ENCODE assay signal across 11 cellular contexts in genomic region chr7:150363872-150364271, GRCh38. TPM values are rescaled to one million over a fixed set of nuclear protein-coding genes. Genes with fewer than 3 reads are reported as not detected.
A peak's percentile ranks its signal among the peaks of the same experiment; 100 is the strongest.
DNase-seq lines count a peak whose midpoint lies in the region; ATAC-seq and TF ChIP-seq lines count a peak whose summit lies in the region.
"Had no signal": no experiment of that assay in that cellular context is flagged by ENCODE, and none has a peak within 500 bp of the region (broad histone marks: within the 10 kb centered on the region; RNA-seq: fewer than 3 reads in every experiment).

No MANE protein-coding gene starts in this region.

- H3K27me3 ChIP-seq in DND-41 (ENCODE audit: insufficient read depth, low read length, poor library complexity) (no peaks in the 10 kb centered on the region), OCI-LY1 (ENCODE audit: insufficient read depth, low read length) (no peaks in the 10 kb centered on the region)
- H3K27me3 ChIP-seq in naive thymus-derived CD4-positive, alpha-beta T cell (ENCODE audit: control insufficient read depth in 2 of 2, insufficient read depth in 2 of 2, low read length in 2 of 2), result no peaks in the 10 kb centered on the region
- H3K27me3 ChIP-seq: vagina had no signal

- H3K79me2 ChIP-seq in DND-41 (ENCODE audit: insufficient read depth, low read length), result peaks cover 94% of the 10 kb centered on the region
- H3K79me2 ChIP-seq in OCI-LY1 (ENCODE audit: insufficient read depth, low read length), result no peaks in the 10 kb centered on the region

- CTCF ChIA-PET in naive thymus-derived CD4-positive, alpha-beta T cell (lab: Charles Lee), result no interaction called here

- H3K4me3 Mint-ChIP-seq in naive thymus-derived CD4-positive, alpha-beta T cell, result peak overlapping the region in 4 of 10 donors; percentile 1 to 61 (median 33)

- H3K9ac ChIP-seq in DND-41 (ENCODE audit: low read depth, low read length), result peak overlapping the region; percentile 95
- H3K9ac ChIP-seq in OCI-LY1 (ENCODE audit: low read length), result no peak overlapping the region

- DNase-seq in DND-41 (peak; percentile 58), NCI-H146 treated with DMSO at 0.1 percent for 48 hours (lab: John Stamatoyannopoulos, UW; ENCODE audit: unreplicated experiment) (no peak), NCI-H2029 (lab: John Stamatoyannopoulos, UW) (no peak), occipital lobe (lab: John Stamatoyannopoulos, UW) (no peak), LoVo (ENCODE audit: low spot score) (no peak)
- DNase-seq in naive thymus-derived CD4-positive, alpha-beta T cell, result no peak
- DNase-seq: NCI-H82 had no signal

- H3K4me1 Mint-ChIP-seq in naive thymus-derived CD4-positive, alpha-beta T cell, result peaks cover 15 to 67% (median 56%) of the 10 kb centered on the region in 7 donors

- ATAC-seq in DND-41 (ENCODE audit: insufficient read depth, low read depth), result peak; percentile 37
- ATAC-seq in HG02588 (IDR thresholded peaks at IDR 0.05; ENCODE audit: unreplicated experiment), result peak; percentile 33
- peak; percentile 37 for ATAC-seq in naive thymus-derived CD4-positive, alpha-beta T cell
- ATAC-seq: left colon had no signal

- H3K27ac Mint-ChIP-seq in naive thymus-derived CD4-positive, alpha-beta T cell, result peak overlapping the region in 7 of 9 donors; percentile 1 to 85 (median 50)

- H4K20me1 ChIP-seq in DND-41 (ENCODE audit: insufficient read depth, low read length), result no peaks in the 10 kb centered on the region
- no peaks in the 10 kb centered on the region for H4K20me1 ChIP-seq in OCI-LY1 (ENCODE audit: insufficient read depth, low read length)

- H3K9me2 ChIP-seq in OCI-LY1 (ENCODE audit: low read depth, low read length), result no peaks in the 10 kb centered on the region

- TF ChIP-seq CTCF in DND-41 (IDR thresholded peaks at IDR 0.05; ENCODE audit: borderline replicate concordance, extremely low read depth, low read length, poor library complexity, severe bottlenecking) (no peak), OCI-LY1 (IDR thresholded peaks at IDR 0.05; ENCODE audit: low read length) (no peak)

- H3K9me3 Mint-ChIP-seq in naive thymus-derived CD4-positive, alpha-beta T cell, result peaks cover 0 to 2% (median 0%) of the 10 kb centered on the region in 11 donors

- H3K4me1 ChIP-seq in DND-41 (ENCODE audit: insufficient read depth, low read length), result peaks cover 94% of the 10 kb centered on the region
- peaks cover 60% of the 10 kb centered on the region for H3K4me1 ChIP-seq in OCI-LY1 (ENCODE audit: insufficient read depth, low read length, severe bottlenecking)
- H3K4me1 ChIP-seq in naive thymus-derived CD4-positive, alpha-beta T cell (ENCODE audit: control insufficient read depth in 2 of 2, insufficient read depth in 2 of 2, low read length in 2 of 2), result peaks cover 0 to 28% of the 10 kb centered on the region in 2 donors

- H3K9me3 ChIP-seq in DND-41 (ENCODE audit: insufficient read depth, low read length, severe bottlenecking) (no peaks in the 10 kb centered on the region), OCI-LY1 (ENCODE audit: low read length) (no peaks in the 10 kb centered on the region)
- H3K9me3 ChIP-seq in naive thymus-derived CD4-positive, alpha-beta T cell (ENCODE audit: control insufficient read depth in 2 of 3, low read length in 3 of 3), result no peaks in the 10 kb centered on the region
- H3K9me3 ChIP-seq: vagina had no signal

- intact Hi-C loops in naive thymus-derived CD4-positive, alpha-beta T cell (cut with micrococcal nuclease), result no loop called here

- H3K36me3 ChIP-seq in DND-41 (ENCODE audit: insufficient read depth, low read length), result peaks cover 2% of the 10 kb centered on the region; the same call in 1 of the 2 replicates
- H3K36me3 ChIP-seq in OCI-LY1 (ENCODE audit: insufficient read depth, low read length), result no peaks in the 10 kb centered on the region
- H3K36me3 ChIP-seq in naive thymus-derived CD4-positive, alpha-beta T cell (ENCODE audit: control insufficient read depth in 2 of 3, insufficient read depth in 3 of 3, low read length in 3 of 3), result no peaks in the 10 kb centered on the region
- H3K36me3 ChIP-seq: vagina had no signal

- H2AFZ ChIP-seq in DND-41 (ENCODE audit: low read depth, low read length) (no peak overlapping the region), OCI-LY1 (ENCODE audit: low read length) (no peak overlapping the region)

- H3K36me3 Mint-ChIP-seq in naive thymus-derived CD4-positive, alpha-beta T cell, result peaks cover 0 to under 1% (median 0%) of the 10 kb centered on the region in 5 donors

- H3K4me3 ChIP-seq in DND-41 (ENCODE audit: low read depth in 1 of 2, low read length in 2 of 2) (peak overlapping the region in 1 of 2 experiments; percentile 59; a peak in 3 of 4 replicates), OCI-LY1 (ENCODE audit: low read depth, low read length, poor library complexity, severe bottlenecking) (no peak overlapping the region)
- H3K4me3 ChIP-seq in naive thymus-derived CD4-positive, alpha-beta T cell (ENCODE audit: low read length), result no peak overlapping the region
- H3K4me3 ChIP-seq: vagina had no signal

- H3K27ac ChIP-seq in DND-41 (ENCODE audit: low read length) (peak overlapping the region; percentile 97), OCI-LY1 (ENCODE audit: low read depth, low read length, poor library complexity, severe bottlenecking) (peak overlapping the region; percentile 41)
- peak overlapping the region; percentile 24 for H3K27ac ChIP-seq in naive thymus-derived CD4-positive, alpha-beta T cell (ENCODE audit: low read depth, low read length)
- H3K27ac ChIP-seq: vagina had no signal

- H3K4me2 ChIP-seq in DND-41 (ENCODE audit: insufficient read depth, low read length), result peak overlapping the region; percentile 71
- H3K4me2 ChIP-seq in OCI-LY1 (ENCODE audit: low read length), result peak overlapping the region; percentile 13; the same call in 1 of the 2 replicates

- H3F3A ChIP-seq in OCI-LY1 (ENCODE audit: insufficient read depth, low read length), result no peaks in the 10 kb centered on the region; the same call in 1 of the 2 replicates

- H3K27me3 Mint-ChIP-seq in naive thymus-derived CD4-positive, alpha-beta T cell, result no peaks in the 10 kb centered on the region

- POLR2A ChIA-PET in naive thymus-derived CD4-positive, alpha-beta T cell (lab: Charles Lee), result no interaction called here

RNA-seq across cellular contexts. Expression of gene REPIN1, which starts 4.8 kb away (rescaled TPM):
- 100 to 1,000 TPM in 1 of 5 experiments, 10 to 100 TPM in 4; 68.5 to 103 (median 79.7) TPM for total RNA-seq in naive thymus-derived CD4-positive, alpha-beta T cell
- polyA plus RNA-seq in naive thymus-derived CD4-positive, alpha-beta T cell, result 10 to 100 TPM; 46.7 to 77.0 TPM
- total RNA-seq in occipital lobe, result 26.8 TPM

RNA-seq across cellular contexts. Expression of gene ZNF775, which starts 15.3 kb away (rescaled TPM):
- total RNA-seq in naive thymus-derived CD4-positive, alpha-beta T cell, result 1 to 10 TPM; 1.1 to 5.7 (median 4.3) TPM
- 1 to 10 TPM; 3.3 to 7.4 TPM for polyA plus RNA-seq in naive thymus-derived CD4-positive, alpha-beta T cell
- total RNA-seq in occipital lobe, result 10.6 TPM

RNA-seq across cellular contexts. Expression of gene RARRES2, which starts 22.4 kb away (rescaled TPM):
- under 1 TPM in 1 of 5 experiments, not detected in 4; 0.38 TPM for total RNA-seq in naive thymus-derived CD4-positive, alpha-beta T cell
- polyA plus RNA-seq in naive thymus-derived CD4-positive, alpha-beta T cell, result not detected
- total RNA-seq in occipital lobe, result 6.2 TPM

RNA-seq across cellular contexts. Expression of gene ACTR3C, which starts 40.5 kb away (rescaled TPM):
- 10 to 100 TPM in 3 of 5 experiments, 1 to 10 TPM in 2; 7.0 to 13.2 (median 10.6) TPM for total RNA-seq in naive thymus-derived CD4-positive, alpha-beta T cell
- 1 to 10 TPM; 4.8 to 6.2 TPM for polyA plus RNA-seq in naive thymus-derived CD4-positive, alpha-beta T cell
- 7.3 TPM for total RNA-seq in occipital lobe

RNA-seq across cellular contexts. Expression of gene LRRC61, which starts 40.7 kb away (rescaled TPM):
- total RNA-seq in naive thymus-derived CD4-positive, alpha-beta T cell, result 10 to 100 TPM in 3 of 5 experiments, 1 to 10 TPM in 2; 8.3 to 30.0 (median 11.5) TPM
- polyA plus RNA-seq in naive thymus-derived CD4-positive, alpha-beta T cell, result 10 to 100 TPM; 18.2 to 21.6 TPM
- 11.7 TPM for total RNA-seq in occipital lobe

Comparison
In these comparisons a context has a peak if more than half of its experiments do, and no peak if none do; other contexts are left out.
1. H3K27ac ChIP-seq: peak in every context shown above with its lines; median percentile 97 in DND-41; 41 in OCI-LY1; 24 in naive thymus-derived CD4-positive, alpha-beta T cell.